In the genomic region with DNA sequence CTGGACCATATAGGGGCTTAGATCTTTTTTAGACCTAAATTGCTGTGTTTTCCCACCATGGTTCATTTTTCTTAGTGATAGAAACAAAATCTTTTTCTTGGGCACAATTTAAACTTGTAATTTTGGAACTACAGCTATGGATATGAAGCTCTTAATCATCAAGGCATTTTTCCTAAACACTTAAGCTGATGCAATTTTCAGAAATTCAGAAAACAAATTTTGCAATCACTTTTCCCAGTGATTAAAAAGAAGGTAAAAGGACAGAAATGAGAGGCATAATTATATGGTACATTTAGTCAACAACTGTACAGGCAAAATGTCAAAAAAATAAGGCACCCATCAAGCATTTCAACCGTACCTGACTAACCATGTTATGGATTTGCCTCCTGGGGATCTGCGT, we compare ENCODE assay signal across 6 cellular contexts.
"Had no signal": no experiment of that assay in that cellular context is flagged by ENCODE, and none has a peak within 500 bp of the region (broad histone marks: within the 10 kb centered on the region; RNA-seq: fewer than 3 reads in every experiment).

No MANE protein-coding gene starts in this region.

- DNase-seq: GM23248, GOT3, H7, IMR-90, KBM-7 had no signal

- H3K36me3 ChIP-seq: HAP-1 had no signal

- H3K9ac ChIP-seq: GM23248 had no signal

- H3K4me1 ChIP-seq: HAP-1 had no signal

- H3K9me3 ChIP-seq: HAP-1 had no signal

- H3K4me3 ChIP-seq: GM23248, HAP-1 had no signal
